Comparison of ENCODE assay signal across 8 cellular contexts in genomic region chr6:149032318-149032598, GRCh38.
DNase-seq lines count a peak whose midpoint lies in the region; ATAC-seq lines count a peak whose summit lies in the region.

No MANE protein-coding gene starts in this region.

- ATAC-seq in activated CD4-positive, CD25-positive, alpha-beta regulatory T cell treated with anti-CD3 and anti-CD28 coated beads, Interleukin-2, amount 50 U/mL, for 24 hours, result peak; percentile 1 to 2
- ATAC-seq in HG03139 (IDR thresholded peaks at IDR 0.05; ENCODE audit: unreplicated experiment), result peak; percentile 15

- peak overlapping the region; percentile 41 for H3K27ac ChIP-seq in caudate nucleus (ENCODE audit: low read depth, low read length)
- peak overlapping the region; percentile 36 for H3K27ac ChIP-seq in temporal lobe (ENCODE audit: low read depth, low read length)

- no peak for DNase-seq in activated CD4-positive, CD25-positive, alpha-beta regulatory T cell (lab: John Stamatoyannopoulos, UW)
- DNase-seq in caudate nucleus (lab: John Stamatoyannopoulos, UW) (no peak), ecto neural progenitor cell (ENCODE audit: low spot score) (no peak), inferior parietal cortex (ENCODE audit: extremely low spot score) (no peak), SIG-M5 (lab: John Stamatoyannopoulos, UW) (no peak)
